9 cellular contexts compared by ENCODE assay signal in genomic region chr11:10488581-10489443, GRCh38. TPM values are rescaled to one million over a fixed set of nuclear protein-coding genes. Genes with fewer than 3 reads are reported as not detected.
DNase-seq lines count a peak whose midpoint lies in the region; ATAC-seq lines count a peak whose summit lies in the region.
"Had no signal": no experiment of that assay in that cellular context is flagged by ENCODE, and none has a peak within 500 bp of the region (broad histone marks: within the 10 kb centered on the region; RNA-seq: fewer than 3 reads in every experiment).

No MANE protein-coding gene starts in this region.

- no peak overlapping the region for H3K9ac ChIP-seq in duodenal mucosa (ENCODE audit: low read depth in 1 of 2, low read length in 2 of 2)

- peaks cover 13 to 17% of the 10 kb centered on the region in 2 donors for H3K4me1 ChIP-seq in duodenal mucosa (ENCODE audit: control insufficient read depth in 1 of 2, insufficient read depth in 2 of 2, low read length in 2 of 2)

- no peak overlapping the region for H3K4me3 ChIP-seq in duodenal mucosa (ENCODE audit: low read depth in 1 of 2, low read length in 2 of 2)

- no peaks in the 10 kb centered on the region for H3K27me3 ChIP-seq in duodenal mucosa (ENCODE audit: control insufficient read depth in 1 of 2, insufficient read depth in 2 of 2, low read length in 2 of 2)

- peaks cover 0 to 28% of the 10 kb centered on the region in 2 donors for H3K36me3 ChIP-seq in duodenal mucosa (ENCODE audit: control insufficient read depth in 1 of 2, insufficient read depth in 2 of 2, low read length in 2 of 2)

- DNase-seq in DMS79 treated with DMSO at 0.1 percent for 48 hours (lab: John Stamatoyannopoulos, UW) (peak; percentile 21), DMS79 (lab: John Stamatoyannopoulos, UW) (no peak), substantia nigra (lab: John Stamatoyannopoulos, UW) (no peak), NCI-H510A (lab: John Stamatoyannopoulos, UW) (no peak), H4 (ENCODE audit: low spot score) (no peak)

- H3K27ac ChIP-seq in duodenal mucosa (ENCODE audit: low read depth, low read length) (peak overlapping the region; percentile 43), substantia nigra (ENCODE audit: low read depth, low read length, poor library complexity, severe bottlenecking) (peak overlapping the region; percentile 98)
- H3K27ac ChIP-seq: 22Rv1 had no signal

- H3K9me3 ChIP-seq in duodenal mucosa (ENCODE audit: control insufficient read depth in 1 of 2, low read length in 2 of 2) = no peaks in the 10 kb centered on the region

- peak; percentile 72 for ATAC-seq in HG03175 (IDR thresholded peaks at IDR 0.05; ENCODE audit: unreplicated experiment)
- ATAC-seq in HG02763 (IDR thresholded peaks at IDR 0.05; ENCODE audit: unreplicated experiment) = no peak

RNA-seq across cellular contexts. Expression of gene AMPD3, which starts 33.7 kb away (rescaled TPM):
- 1.6 and 1.9 TPM in 2 replicates for total RNA-seq in H4 (2014; rRNA removed; shearing (Covaris generic))

RNA-seq across cellular contexts. Expression of gene RNF141, which starts 52.2 kb away (rescaled TPM):
- total RNA-seq in H4 (2014; rRNA removed; shearing (Covaris generic)) = 29.8 and 39.5 TPM in 2 replicates
